ENCODE assay signal across 13 cellular contexts in genomic region chr2:127575941-127576432, GRCh38. TPM values are rescaled to one million over a fixed set of nuclear protein-coding genes. Genes with fewer than 3 reads are reported as not detected.
DNase-seq lines count a peak whose midpoint lies in the region; ATAC-seq and TF ChIP-seq lines count a peak whose summit lies in the region.
"Had no signal": no experiment of that assay in that cellular context is flagged by ENCODE, and none has a peak within 500 bp of the region (broad histone marks: within the 10 kb centered on the region; RNA-seq: fewer than 3 reads in every experiment).

No MANE protein-coding gene starts in this region.

- POLR2A ChIA-PET in naive thymus-derived CD8-positive, alpha-beta T cell (lab: Charles Lee): no interaction called here

- no peaks in the 10 kb centered on the region for H3K36me3 Mint-ChIP-seq in naive thymus-derived CD8-positive, alpha-beta T cell
- H3K36me3 Mint-ChIP-seq: activated naive CD4-positive, alpha-beta T cell treated with anti-CD3 and anti-CD28 coated beads, Interleukin-2, amount 50 U/mL, for 72 hours; IgD-negative memory B cell had no signal

- peak; percentile 17 for ATAC-seq in Right ventricle myocardium inferior
- peak in 1 of 2 donors; percentile 23 for ATAC-seq in naive thymus-derived CD8-positive, alpha-beta T cell
- no peak for ATAC-seq in esophagus mucosa
- ATAC-seq: activated naive CD4-positive, alpha-beta T cell treated with anti-CD3 and anti-CD28 coated beads, Interleukin-2, amount 50 U/mL, for 72 hours had no signal

- H3K27me3 Mint-ChIP-seq in naive thymus-derived CD8-positive, alpha-beta T cell: peaks cover 0 to 1% (median 0%) of the 10 kb centered on the region in 5 donors

- peak overlapping the region in 8 of 10 donors; percentile 10 to 91 (median 56) for H3K27ac Mint-ChIP-seq in naive thymus-derived CD8-positive, alpha-beta T cell

- peaks cover 8 to 46% (median 18%) of the 10 kb centered on the region in 4 donors for H3K4me1 Mint-ChIP-seq in naive thymus-derived CD8-positive, alpha-beta T cell

- TF ChIP-seq CTCF in coronary artery (IDR thresholded peaks at IDR 0.05): no peak

- intact Hi-C loops in Right ventricle myocardium inferior (cut with DNase I): no loop called here
- intact Hi-C loops in cardiac septum (cut with DNase I): loop anchor here (5.0 kb wide), 1 partner anchor 59 kb away; no protein-coding TSS in a partner anchor

- DNase-seq in Right ventricle myocardium inferior (ENCODE audit: missing footprints) (no peak), cardiac septum (ENCODE audit: low spot score) (no peak), coronary artery (ENCODE audit: low spot score) (no peak), occipital lobe (lab: John Stamatoyannopoulos, UW) (no peak), NCI-H1048 (lab: John Stamatoyannopoulos, UW) (no peak)
- no peak for DNase-seq in naive thymus-derived CD8-positive, alpha-beta T cell
- no peak for DNase-seq in activated CD4-positive, alpha-beta T cell treated with anti-CD3 and anti-CD28 coated beads, Interleukin-2, amount 50 U/mL, for 1 hour
- DNase-seq: NCI-H1436 treated with DMSO at 0.1 percent for 48 hours, NCI-H524 treated with DMSO at 0.1 percent for 48 hours had no signal

- H3K4me3 ChIP-seq in coronary artery: peak overlapping the region; percentile 39
- H3K4me3 ChIP-seq: pancreas had no signal

- H3K9me3 Mint-ChIP-seq in naive thymus-derived CD8-positive, alpha-beta T cell: no peaks in the 10 kb centered on the region
- H3K9me3 Mint-ChIP-seq: activated naive CD4-positive, alpha-beta T cell treated with anti-CD3 and anti-CD28 coated beads, Interleukin-2, amount 50 U/mL, for 72 hours had no signal

- peak overlapping the region; percentile 50 to 77 for H3K27ac ChIP-seq in coronary artery
- H3K27ac ChIP-seq: pancreas had no signal

- H3K4me3 Mint-ChIP-seq in naive thymus-derived CD8-positive, alpha-beta T cell: peak overlapping the region in 1 of 10 donors; percentile 7

RNA-seq across cellular contexts. Expression of gene MYO7B, which starts 40.5 kb away (rescaled TPM):
- total RNA-seq in Right ventricle myocardium inferior (0.46 TPM), cardiac septum (0.78 TPM), occipital lobe (not detected), esophagus mucosa (0.04 TPM)
- total RNA-seq in naive thymus-derived CD8-positive, alpha-beta T cell: under 1 TPM; 0.26 to 0.58 TPM
- under 1 TPM in 2 of 3 donors, not detected in 1; 0.21 to 0.42 TPM for polyA plus RNA-seq in naive thymus-derived CD8-positive, alpha-beta T cell

RNA-seq across cellular contexts. Expression of gene IWS1, which starts 49.7 kb away (rescaled TPM):
- total RNA-seq in Right ventricle myocardium inferior (53.0 TPM), cardiac septum (40.7 TPM), occipital lobe (34.5 TPM), esophagus mucosa (17.7 TPM)
- total RNA-seq in naive thymus-derived CD8-positive, alpha-beta T cell: 10 to 100 TPM; 47.2 to 50.7 TPM
- polyA plus RNA-seq in naive thymus-derived CD8-positive, alpha-beta T cell: 10 to 100 TPM; 12.4 to 30.1 (median 19.3) TPM
